In the genomic region with DNA sequence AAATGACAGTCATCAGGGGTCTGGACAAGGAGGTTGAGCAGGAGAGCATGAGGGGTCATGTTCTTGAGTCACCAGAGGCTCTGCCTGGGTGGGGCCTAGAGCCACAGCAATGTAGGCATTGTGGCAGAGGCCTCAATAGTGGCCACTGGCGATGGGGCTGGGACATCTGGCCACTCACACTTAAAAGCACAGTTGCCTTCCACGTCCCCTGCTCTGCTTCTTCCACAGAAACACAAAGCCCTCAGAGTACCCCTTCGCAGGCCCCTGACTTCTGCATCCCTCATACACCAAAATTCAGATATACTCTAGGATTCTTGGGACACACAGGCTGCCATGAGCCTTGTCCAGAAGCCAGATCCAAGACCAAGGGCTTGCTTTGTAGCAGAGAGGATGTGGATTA, we compare ENCODE assay signal across 25 cellular contexts. TPM values are rescaled to one million over a fixed set of nuclear protein-coding genes. Genes with fewer than 3 reads are reported as not detected.
"Had no signal": no experiment of that assay in that cellular context is flagged by ENCODE, and none has a peak within 500 bp of the region (broad histone marks: within the 10 kb centered on the region; RNA-seq: fewer than 3 reads in every experiment).

No MANE protein-coding gene starts in this region.

- H3K4me3 ChIP-seq: MG63 had no signal

- H3K36me3 ChIP-seq: MG63 had no signal

- H3K27me3 ChIP-seq: MG63 had no signal

- H3K9me3 ChIP-seq: MG63, SK-N-SH had no signal

- FAIRE-seq: RCC 7860 had no signal

- H3K9ac ChIP-seq: SK-N-SH had no signal

- DNase-seq: IMR-90, Karpas-422, KG1, MG63, NCI-H1092, NCI-H1105 treated with DMSO at 0.1 percent for 48 hours, NCI-H1417 treated with DMSO at 0.1 percent for 48 hours, NCI-H146, NCI-H1694 treated with DMSO at 0.1 percent for 48 hours, NCI-H1930, NCI-H2081, NCI-H2171, NCI-H226, NCI-H446, NCI-H510A, NCI-H524 treated with DMSO at 0.1 percent for 48 hours, NCI-H69, NCI-H774, RPMI8226, SHP77, SK-N-SH, SW 1271 had no signal

- H3K4me2 ChIP-seq: SK-N-SH had no signal

RNA-seq across cellular contexts. Expression of a gene that starts 2.2 kb away (rescaled TPM):
- total RNA-seq: HT-29, IMR-90, SK-MEL-5 had no signal
- polyA plus RNA-seq: SK-N-SH had no signal
